35 cellular contexts compared by ENCODE assay signal in genomic region chr2:47235127-47235526, GRCh38.
"Had no signal": no experiment of that assay in that cellular context is flagged by ENCODE, and none has a peak within 500 bp of the region (broad histone marks: within the 10 kb centered on the region; RNA-seq: fewer than 3 reads in every experiment).

No MANE protein-coding gene starts in this region.

- H3K4me1 ChIP-seq: breast epithelium, colonic mucosa had no signal

- ATAC-seq: activated CD4-positive, CD25-positive, alpha-beta regulatory T cell treated with anti-CD3 and anti-CD28 coated beads, Interleukin-2, amount 50 U/mL, for 24 hours; activated CD8-positive, alpha-beta T cell treated with anti-CD3 and anti-CD28 coated beads for 36 hours; gastroesophageal sphincter; T-helper 17 cell had no signal

- H3K4me1 Mint-ChIP-seq: activated B cell treated with CpG ODN at 0.5 μM for 24 hours; activated naive CD4-positive, alpha-beta T cell treated with anti-CD3 and anti-CD28 coated beads, Interleukin-2, amount 50 U/mL, for 24 hours; T-helper 17 cell had no signal

- FAIRE-seq: endometrium, endothelial cell of umbilical vein had no signal

- H3K9me3 Mint-ChIP-seq: activated B cell treated with CpG ODN at 0.5 μM for 24 hours; activated CD8-positive, alpha-beta T cell treated with anti-CD3 and anti-CD28 coated beads for 36 hours; activated naive CD4-positive, alpha-beta T cell treated with anti-CD3 and anti-CD28 coated beads for 36 hours; activated naive CD4-positive, alpha-beta T cell treated with anti-CD3 and anti-CD28 coated beads, Interleukin-2, amount 50 U/mL, for 24 hours; activated naive CD8-positive, alpha-beta T cell treated with anti-CD3 and anti-CD28 coated beads, Interleukin-2, amount 10 ng/mL, durations not matched to agents 7 days and 5 days; activated T-helper 1 cell treated with anti-CD3 and anti-CD28 coated beads, Interleukin-12 subunit alpha, Interleukin-12 subunit beta, Interleukin-2, Interleukin-4 antibody, amounts not matched to agents 30 ng/mL and 10 ng/mL and 1 ng/mL, durations not matched to agents 14 hours and 24 hours and 36 hours; activated T-helper 2 cell treated with anti-CD3 and anti-CD28 coated beads, Interferon-gamma antibody, Interleukin-2, Interleukin-4, amounts not matched to agents 10 μg/mL and 5 μg/mL and 100 μg/mL, durations not matched to agents 14 hours and 24 hours and 36 hours; brain; T-helper 2 cell treated with Interferon-gamma antibody and Interleukin-4, amounts not matched to agents 5 μg/mL and 100 μg/mL, for 36 hours had no signal

- H3K27ac ChIP-seq: ascending aorta, breast epithelium, cardiac muscle cell, colonic mucosa, epithelial cell of prostate, esophagus squamous epithelium, gastroesophageal sphincter, WERI-Rb-1 had no signal

- H3K36me3 Mint-ChIP-seq: activated naive CD4-positive, alpha-beta T cell treated with anti-CD3 and anti-CD28 coated beads, Interleukin-2, amount 50 U/mL, for 24 hours; activated naive CD8-positive, alpha-beta T cell treated with anti-CD3 and anti-CD28 coated beads, Interleukin-2, amount 10 ng/mL, durations not matched to agents 7 days and 5 days; brain had no signal

- H3K9me3 ChIP-seq: ascending aorta, breast epithelium, colonic mucosa, esophagus squamous epithelium, gastroesophageal sphincter had no signal

- H3K27me3 ChIP-seq: ascending aorta, breast epithelium, cardiac muscle cell, colonic mucosa, gastroesophageal sphincter had no signal

- H3K4me3 ChIP-seq: ascending aorta, breast epithelium, cardiac muscle cell, colonic mucosa, esophagus squamous epithelium, gastroesophageal sphincter had no signal

- DNase-seq: activated B cell treated with CpG ODN at 0.5 μM for 24 hours; activated CD4-positive, alpha-beta T cell treated with anti-CD3 and anti-CD28 coated beads for 48 hours; activated CD4-positive, alpha-beta T cell treated with anti-CD3 and anti-CD28 coated beads, Interleukin-2, amount 50 U/mL, for 1 hour; activated CD4-positive, alpha-beta T cell treated with anti-CD3 and anti-CD28 coated beads, Interleukin-2, amount 50 U/mL, for 48 hours; activated CD8-positive, alpha-beta memory T cell treated with anti-CD3 and anti-CD28 coated beads for 24 hours; activated CD8-positive, alpha-beta T cell treated with anti-CD3 and anti-CD28 coated beads for 36 hours; activated effector memory CD4-positive, alpha-beta T cell treated with anti-CD3 and anti-CD28 coated beads, Interleukin-2, amount 50 U/mL, for 16 hours; activated naive CD4-positive, alpha-beta T cell treated with anti-CD3 and anti-CD28 coated beads for 36 hours; activated naive CD8-positive, alpha-beta T cell treated with anti-CD3 and anti-CD28 coated beads, Interleukin-2, amount 10 ng/mL, durations not matched to agents 7 days and 5 days; activated T-cell treated with anti-CD3 and anti-CD28 coated beads, Interleukin-2, amount 50 U/mL, for 1 hour; activated T-cell treated with anti-CD3 and anti-CD28 coated beads, Interleukin-2, amount 50 U/mL, for 48 hours; central memory CD4-positive, alpha-beta T cell; cerebellar nuclear complex; colonic mucosa; effector CD8-positive, alpha-beta T cell; esophagus squamous epithelium; foreskin melanocyte; head of caudate nucleus; T-helper 1 cell; T-helper 17 cell; T1000; WERI-Rb-1 had no signal

- H3K4me3 Mint-ChIP-seq: activated B cell treated with CpG ODN at 0.5 μM for 24 hours; activated CD8-positive, alpha-beta T cell treated with anti-CD3 and anti-CD28 coated beads for 36 hours; activated naive CD4-positive, alpha-beta T cell treated with anti-CD3 and anti-CD28 coated beads for 36 hours; activated naive CD4-positive, alpha-beta T cell treated with anti-CD3 and anti-CD28 coated beads, Interleukin-2, amount 50 U/mL, for 24 hours; activated naive CD8-positive, alpha-beta T cell treated with anti-CD3 and anti-CD28 coated beads, Interleukin-2, amount 10 ng/mL, durations not matched to agents 7 days and 5 days; activated T-helper 1 cell treated with anti-CD3 and anti-CD28 coated beads, Interleukin-12 subunit alpha, Interleukin-12 subunit beta, Interleukin-2, Interleukin-4 antibody, amounts not matched to agents 30 ng/mL and 10 ng/mL and 1 ng/mL, durations not matched to agents 14 hours and 24 hours and 36 hours; brain; T-helper 17 cell; T-helper 2 cell treated with Interferon-gamma antibody and Interleukin-4, amounts not matched to agents 5 μg/mL and 100 μg/mL, for 36 hours had no signal

- H3K27ac Mint-ChIP-seq: activated B cell treated with CpG ODN at 0.5 μM for 24 hours; activated CD8-positive, alpha-beta T cell treated with anti-CD3 and anti-CD28 coated beads for 36 hours; activated naive CD4-positive, alpha-beta T cell treated with anti-CD3 and anti-CD28 coated beads for 36 hours; activated naive CD4-positive, alpha-beta T cell treated with anti-CD3 and anti-CD28 coated beads, Interleukin-2, amount 50 U/mL, for 24 hours; activated naive CD8-positive, alpha-beta T cell treated with anti-CD3 and anti-CD28 coated beads, Interleukin-2, amount 10 ng/mL, durations not matched to agents 7 days and 5 days; activated T-helper 1 cell treated with anti-CD3 and anti-CD28 coated beads, Interleukin-12 subunit alpha, Interleukin-12 subunit beta, Interleukin-2, Interleukin-4 antibody, amounts not matched to agents 30 ng/mL and 10 ng/mL and 1 ng/mL, durations not matched to agents 14 hours and 24 hours and 36 hours; activated T-helper 2 cell treated with anti-CD3 and anti-CD28 coated beads, Interferon-gamma antibody, Interleukin-2, Interleukin-4, amounts not matched to agents 10 μg/mL and 5 μg/mL and 100 μg/mL, durations not matched to agents 14 hours and 24 hours and 36 hours; T-helper 17 cell; T-helper 2 cell treated with Interferon-gamma antibody and Interleukin-4, amounts not matched to agents 5 μg/mL and 100 μg/mL, for 36 hours had no signal

- H3K27me3 Mint-ChIP-seq: activated B cell treated with CpG ODN at 0.5 μM for 24 hours; activated naive CD4-positive, alpha-beta T cell treated with anti-CD3 and anti-CD28 coated beads, Interleukin-2, amount 50 U/mL, for 24 hours had no signal

- H3K36me3 ChIP-seq: ascending aorta, breast epithelium, cardiac muscle cell, colonic mucosa, esophagus squamous epithelium, gastroesophageal sphincter, WERI-Rb-1 had no signal
